ENCODE assay signal across 8 cellular contexts in genomic region chr12:132827763-132828703, GRCh38. TPM values are rescaled to one million over a fixed set of nuclear protein-coding genes. Genes with fewer than 3 reads are reported as not detected.
DNase-seq lines count a peak whose midpoint lies in the region; ATAC-seq, FAIRE-seq and TF ChIP-seq lines count a peak whose summit lies in the region.

No MANE protein-coding gene starts in this region.

- H3K36me3 Mint-ChIP-seq in activated naive CD4-positive, alpha-beta T cell treated with anti-CD3 and anti-CD28 coated beads, Interleukin-2, amount 50 U/mL, for 24 hours: peaks cover 5% of the 10 kb centered on the region

- H3K27me3 ChIP-seq in heart right ventricle: no peaks in the 10 kb centered on the region
- no peaks in the 10 kb centered on the region for H3K27me3 ChIP-seq in psoas muscle (ENCODE audit: insufficient read depth in 3 of 3, low read length in 2 of 3)

- ATAC-seq in A549 (peak; percentile 61 to 69), HG02588 (IDR thresholded peaks at IDR 0.05; ENCODE audit: unreplicated experiment) (peak; percentile 31), heart right ventricle (peak in 7 of 8 donors; percentile 2 to 28 (median 21)), psoas muscle (peak; percentile 7 to 39 (median 26)), GM18870 (IDR thresholded peaks at IDR 0.05; ENCODE audit: unreplicated experiment) (no peak)

- no peak for TF ChIP-seq CTCF in A549 (IDR thresholded peaks at IDR 0.05)
- TF ChIP-seq CTCF in GM10248 (IDR thresholded peaks at IDR 0.05; ENCODE audit: control extremely low read depth, extremely low read depth, low read depth, missing control alignments): no peak
- no peak for TF ChIP-seq CTCF in heart right ventricle (IDR thresholded peaks at IDR 0.05)
- TF ChIP-seq CTCF in psoas muscle (IDR thresholded peaks at IDR 0.05): no peak

- CTCF ChIA-PET in A549 (lab: Yijun Ruan, JAX): no interaction called here
- CTCF ChIA-PET in GM10248 (lab: Yijun Ruan, JAX): interaction anchor here (1.4 to 1.6 kb wide), 2 partner anchors 19 kb away, joined by 4 to 5 read pairs; no protein-coding TSS in a partner anchor

- H3K27ac ChIP-seq in A549 (peak overlapping the region; percentile 97 to 99), heart right ventricle (peak overlapping the region; percentile 91 to 99 (median 96)), psoas muscle (peak overlapping the region; percentile 99)

- no peak for TF ChIP-seq POLR2A in A549 (IDR thresholded peaks at IDR 0.05; ENCODE audit: low read length)

- peak overlapping the region; percentile 95 for H3K4me3 Mint-ChIP-seq in activated naive CD4-positive, alpha-beta T cell treated with anti-CD3 and anti-CD28 coated beads, Interleukin-2, amount 50 U/mL, for 24 hours

- H3K4me1 ChIP-seq in A549 (peaks cover 9% of the 10 kb centered on the region), heart right ventricle (peaks cover 0 to 29% (median 22%) of the 10 kb centered on the region in 9 donors), psoas muscle (peaks cover 15% of the 10 kb centered on the region)

- POLR2A ChIA-PET in A549 (lab: Yijun Ruan, JAX) (interaction anchor here (0.9 to 1.3 kb wide), 2 partner anchors 11 to 252 kb away, joined by 3 read pairs; no protein-coding TSS in a partner anchor), GM10248 (lab: Yijun Ruan, JAX) (interaction anchor here (1.0 to 1.6 kb wide), 2 partner anchors 8 to 10 kb away, joined by 3 to 8 read pairs; no protein-coding TSS in a partner anchor)

- H3K36me3 ChIP-seq in heart right ventricle (peaks cover 0 to 58% (median 14%) of the 10 kb centered on the region in 9 donors), psoas muscle (ENCODE audit: insufficient read depth in 1 of 2, low read depth in 1 of 2) (peaks cover 3 to 24% of the 10 kb centered on the region in 2 donors)

- H3K4me1 Mint-ChIP-seq in activated naive CD4-positive, alpha-beta T cell treated with anti-CD3 and anti-CD28 coated beads, Interleukin-2, amount 50 U/mL, for 24 hours: peaks cover 44% of the 10 kb centered on the region

- intact Hi-C loops in heart right ventricle (cut with DNase I): loop anchor here in 2 of 10 donors (2.0 to 10.0 kb wide), 3 partner anchors 53 to 336 kb away; partner anchors contain the start of genes CHFR (in 1 of the 2) and FBRSL1 (in 1 of the 2)
- intact Hi-C loops in psoas muscle (cut with DNase I): loop anchor here in 1 of 2 donors (5.0 to 10.0 kb wide), 2 partner anchors 157 to 254 kb away; partner anchors contain the start of genes ZNF140 and ZNF26

- H3K27ac Mint-ChIP-seq in activated naive CD4-positive, alpha-beta T cell treated with anti-CD3 and anti-CD28 coated beads, Interleukin-2, amount 50 U/mL, for 24 hours: peak overlapping the region; percentile 98

- H3K4me3 ChIP-seq in A549 (peak overlapping the region; percentile 99), heart right ventricle (peak overlapping the region; percentile 34 to 98 (median 80)), psoas muscle (peak overlapping the region; percentile 96)

- peak; percentile 46 to 65 for DNase-seq in A549 (ENCODE audit: low read depth in 1 of 2, low spot score in 1 of 2)
- DNase-seq in GM10248 (ENCODE audit: extremely low spot score): peak; percentile 57
- DNase-seq in NAMALWA (ENCODE audit: low spot score): peak; percentile 49
- peak; percentile 14 to 30 for DNase-seq in heart right ventricle
- DNase-seq in psoas muscle: peak in 1 of 2 donors; percentile 64

- H3K9me3 ChIP-seq in A549 (0 out of 3 replicates have a peak, but pooled peaks cover 2% of the 10 kb centered on the region), heart right ventricle (no peaks in the 10 kb centered on the region), psoas muscle (no peaks in the 10 kb centered on the region)

- no peak for TF ChIP-seq EP300 in A549 (IDR thresholded peaks at IDR 0.05)

- no peak for TF ChIP-seq RAD21 in A549 (conservative IDR thresholded peaks at IDR 0.05 in 1 of 2, IDR thresholded peaks at IDR 0.05 in 1 of 2)

- H3K27me3 Mint-ChIP-seq in activated naive CD4-positive, alpha-beta T cell treated with anti-CD3 and anti-CD28 coated beads, Interleukin-2, amount 50 U/mL, for 24 hours: no peaks in the 10 kb centered on the region

- no peaks in the 10 kb centered on the region for H3K9me3 Mint-ChIP-seq in activated naive CD4-positive, alpha-beta T cell treated with anti-CD3 and anti-CD28 coated beads, Interleukin-2, amount 50 U/mL, for 24 hours

- peak overlapping the region; percentile 80 for H3K4me2 ChIP-seq in A549

- no peak for FAIRE-seq in A549 (lab: Jason Lieb, UNC)

- WGBS in A549 (ENCODE audit: missing lambda C conversion rate): 11% methylated on average over 21 of the region's 59 CpGs
- 9 to 10% methylated on average over 45 to 59 of the region's 59 CpGs for WGBS in heart right ventricle, 2 donors
- 8 to 11% (median 8%) methylated on average over 51 to 59 of the region's 59 CpGs for WGBS in psoas muscle, 3 donors

TF ChIP-seq in A549, 52 proteins besides CTCF, POLR2A, EP300 and RAD21:
- 0 out of 2 replicates have a peak, but pooled peaks have one; percentile 28 for TF ChIP-seq PHF8 (IDR thresholded peaks at IDR 0.05; ENCODE audit: borderline replicate concordance, low read depth)
- no peak for TF ChIP-seq PBX3 (IDR thresholded peaks at IDR 0.05)
- TF ChIP-seq FOSL2 (IDR thresholded peaks at IDR 0.05): no peak
- TF ChIP-seq FOSL2 (CRISPR knock-in tag; IDR thresholded peaks at IDR 0.05): peak; percentile 43
- peak; percentile 67 for TF ChIP-seq MAFK (IDR thresholded peaks at IDR 0.05; ENCODE audit: partially characterized antibody)
- TF ChIP-seq CHD4 (IDR thresholded peaks at IDR 0.05; ENCODE audit: borderline replicate concordance): no peak
TF ChIP-seq in A549: peak in this region for 3.

RNA-seq across cellular contexts. Expression of gene GOLGA3, which starts 0.6 kb away (rescaled TPM):
- polyA plus RNA-seq in A549 (2011; rRNA removed) (25.5 and 32.0 TPM in 2 replicates), A549 (2017; fragmentation: RNase III; extraction: RNeasy Plus Mini Kit Qiagen cat#74134 plus additional on column Dnase treatment) (22.1 to 23.7 TPM (median 23.0 TPM) in 3 replicates), heart right ventricle (10 to 100 TPM; 10.8 to 12.4 TPM), psoas muscle (10 to 100 TPM in 2 of 3 donors, 1 to 10 TPM in 1; 7.5 to 32.6 (median 14.0) TPM)
- polyA plus RNA-seq in A549 (2012; cell fraction: cytosol; rRNA removed): 22.2 and 26.9 TPM in 2 replicates
- 47.3 and 49.3 TPM in 2 replicates for polyA plus RNA-seq in A549 (2012; cell fraction: nucleus; rRNA removed)
- 54.2 and 55.9 TPM in 2 replicates for polyA minus RNA-seq in A549 (2011; rRNA and poly(A)+ RNA removed)
- total RNA-seq in heart right ventricle (10 to 100 TPM; 27.7 to 46.1 (median 35.7) TPM), psoas muscle (10 to 100 TPM; 25.2 to 40.8 (median 31.5) TPM)

RNA-seq across cellular contexts. Expression of gene CHFR, which starts 59.4 kb away (rescaled TPM):
- polyA plus RNA-seq in A549 (2011; rRNA removed) (38.8 and 41.0 TPM in 2 replicates), A549 (2017; fragmentation: RNase III; extraction: RNeasy Plus Mini Kit Qiagen cat#74134 plus additional on column Dnase treatment) (19.2 to 21.2 TPM (median 20.9 TPM) in 3 replicates), heart right ventricle (10 to 100 TPM; 14.4 to 27.2 TPM), psoas muscle (10 to 100 TPM in 1 of 3 donors, 1 to 10 TPM in 2; 7.0 to 15.0 (median 9.8) TPM)
- polyA plus RNA-seq in A549 (2012; cell fraction: cytosol; rRNA removed): 29.8 and 32.7 TPM in 2 replicates
- polyA plus RNA-seq in A549 (2012; cell fraction: nucleus; rRNA removed): 85.6 and 125 TPM in 2 replicates
- polyA minus RNA-seq in A549 (2011; rRNA and poly(A)+ RNA removed): 80.6 and 90.7 TPM in 2 replicates
- total RNA-seq in heart right ventricle (10 to 100 TPM; 10.2 to 19.5 (median 15.0) TPM), psoas muscle (10 to 100 TPM in 2 of 4 donors, 1 to 10 TPM in 2; 7.9 to 13.8 (median 11.3) TPM)
